11 cellular contexts compared by ENCODE assay signal in the genomic region with DNA sequence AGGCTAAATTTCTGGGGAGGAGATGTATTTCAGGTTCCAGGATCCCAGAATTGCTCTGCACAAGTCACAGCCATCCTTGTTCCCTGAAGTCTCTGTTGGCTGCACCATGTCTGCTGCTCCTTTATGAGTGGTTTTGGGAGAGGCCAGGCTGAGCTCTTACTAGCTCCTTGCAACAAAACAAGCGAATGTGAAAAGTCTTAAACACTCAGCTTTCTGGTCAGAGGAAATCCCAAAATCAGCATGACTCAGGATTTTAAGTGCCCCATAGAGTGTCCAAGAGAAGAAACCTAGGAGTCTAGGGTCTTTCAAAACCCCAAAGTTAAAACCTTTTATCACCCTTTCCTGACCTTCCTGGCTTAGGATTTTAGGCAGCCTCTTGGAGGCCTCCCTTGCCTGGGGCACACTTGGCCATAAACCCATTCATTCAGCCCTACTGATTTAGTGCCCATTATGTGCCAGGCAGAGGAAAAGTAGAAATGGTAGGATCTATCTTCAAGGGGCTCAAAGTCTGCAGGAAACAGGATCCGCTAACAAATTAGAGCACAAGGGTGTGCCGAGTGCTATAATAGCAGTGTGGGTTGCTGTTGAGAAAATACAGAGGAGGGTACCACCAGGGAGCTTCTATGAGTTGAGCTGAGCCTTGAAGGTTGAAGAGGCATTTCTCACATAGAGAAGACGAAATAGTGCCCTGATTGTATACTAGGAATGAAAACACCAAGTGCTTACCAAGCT. TPM values are rescaled to one million over a fixed set of nuclear protein-coding genes. Genes with fewer than 3 reads are reported as not detected.
A peak's percentile ranks its signal among the peaks of the same experiment; 100 is the strongest.
DNase-seq lines count a peak whose midpoint lies in the region; ATAC-seq and TF ChIP-seq lines count a peak whose summit lies in the region.
"Had no signal": no experiment of that assay in that cellular context is flagged by ENCODE, and none has a peak within 500 bp of the region (broad histone marks: within the 10 kb centered on the region; RNA-seq: fewer than 3 reads in every experiment).

No MANE protein-coding gene starts in this region.

- 90 to 94% (median 92%) methylated on average over 4 of the region's 4 CpGs for WGBS in stomach, 5 donors

- H3K4me3 ChIP-seq in GM08714 (ENCODE audit: low read length) (0 out of 2 replicates have a peak overlapping the region, but pooled peaks have one; percentile 55), iPS-20b (ENCODE audit: low read length) (peak overlapping the region; percentile 71; the same call in 1 of the 2 replicates), stomach (peak overlapping the region in 1 of 4 donors; percentile 83)

- no peak for TF ChIP-seq EP300 in stomach (IDR thresholded peaks at IDR 0.05)

- H3K27me3 Mint-ChIP-seq in activated CD8-positive, alpha-beta T cell treated with anti-CD3 and anti-CD28 coated beads, Interleukin-2, amount 10 ng/mL, durations not matched to agents 7 days and 5 days (ENCODE audit: low read depth): peaks cover 14% of the 10 kb centered on the region

- POLR2A ChIA-PET in activated CD8-positive, alpha-beta T cell treated with anti-CD3 and anti-CD28 coated beads, Interleukin-2, amount 10 ng/mL, durations not matched to agents 7 days and 5 days (lab: Charles Lee): no interaction called here

- H3K36me3 ChIP-seq in iPS-20b (ENCODE audit: insufficient read depth, low read depth, low read length) (no peaks in the 10 kb centered on the region), stomach (no peaks in the 10 kb centered on the region)

- peak overlapping the region; percentile 88 for H3K4me3 Mint-ChIP-seq in activated CD8-positive, alpha-beta T cell treated with anti-CD3 and anti-CD28 coated beads, Interleukin-2, amount 10 ng/mL, durations not matched to agents 7 days and 5 days

- no peak for TF ChIP-seq POLR2A in stomach (IDR thresholded peaks at IDR 0.05)

- H3K4me1 Mint-ChIP-seq in activated CD8-positive, alpha-beta T cell treated with anti-CD3 and anti-CD28 coated beads, Interleukin-2, amount 10 ng/mL, durations not matched to agents 7 days and 5 days (ENCODE audit: low read depth): peaks cover 15% of the 10 kb centered on the region

- intact Hi-C loops in stomach (cut with DNase I; ENCODE audit: low total_unique reads): no loop called here

- peaks cover 2% of the 10 kb centered on the region for H3K36me3 Mint-ChIP-seq in activated CD8-positive, alpha-beta T cell treated with anti-CD3 and anti-CD28 coated beads, Interleukin-2, amount 10 ng/mL, durations not matched to agents 7 days and 5 days (ENCODE audit: low read depth)

- DNase-seq in AG20443 (ENCODE audit: low spot score) (peak; percentile 34), left lobe of liver (ENCODE audit: low spot score) (no peak), NCI-H1048 (lab: John Stamatoyannopoulos, UW) (no peak), stomach (no peak)
- no peak for DNase-seq in activated CD8-positive, alpha-beta T cell treated with anti-CD3 and anti-CD28 coated beads, Interleukin-2, amount 10 ng/mL, durations not matched to agents 7 days and 5 days
- DNase-seq: NCI-H1694 had no signal

- TF ChIP-seq CTCF in stomach (IDR thresholded peaks at IDR 0.05): no peak

- ATAC-seq in activated CD8-positive, alpha-beta T cell treated with anti-CD3 and anti-CD28 coated beads, Interleukin-2, amount 10 ng/mL, durations not matched to agents 7 days and 5 days: no peak
- ATAC-seq in left lobe of liver (no peak), HG03139 (IDR thresholded peaks at IDR 0.05; ENCODE audit: unreplicated experiment) (no peak)
- ATAC-seq: Panc1 had no signal

- peaks cover 6% of the 10 kb centered on the region; the same call in 1 of the 2 replicates for H3K4me1 ChIP-seq in iPS-20b (ENCODE audit: insufficient read depth, low read length)
- H3K4me1 ChIP-seq in stomach: peaks cover 0 to 11% (median 2%) of the 10 kb centered on the region in 4 donors

- CTCF ChIA-PET in activated CD8-positive, alpha-beta T cell treated with anti-CD3 and anti-CD28 coated beads, Interleukin-2, amount 10 ng/mL, durations not matched to agents 7 days and 5 days (lab: Charles Lee): interaction anchor here (0.9 to 2.4 kb wide), 4 partner anchors 27 to 124 kb away, joined by 3 to 8 read pairs (median 4); no protein-coding TSS in a partner anchor

- no peaks in the 10 kb centered on the region for H3K9me3 ChIP-seq in iPS-20b (ENCODE audit: insufficient read depth, low read depth, low read length)
- H3K9me3 ChIP-seq in stomach: no peaks in the 10 kb centered on the region

- H3K27me3 ChIP-seq in iPS-20b (ENCODE audit: insufficient read depth, low read length) (peaks cover 11% of the 10 kb centered on the region), stomach (no peaks in the 10 kb centered on the region)

- H3K27ac Mint-ChIP-seq in activated CD8-positive, alpha-beta T cell treated with anti-CD3 and anti-CD28 coated beads, Interleukin-2, amount 10 ng/mL, durations not matched to agents 7 days and 5 days: peak overlapping the region; percentile 72

- no peak overlapping the region for H3K27ac ChIP-seq in iPS-20b (ENCODE audit: low read length)
- H3K27ac ChIP-seq in stomach: no peak overlapping the region

- peak overlapping the region; percentile 40; the same call in 1 of the 2 replicates for H3K9ac ChIP-seq in iPS-20b (ENCODE audit: low read depth, low read length)

- H3K9me3 Mint-ChIP-seq in activated CD8-positive, alpha-beta T cell treated with anti-CD3 and anti-CD28 coated beads, Interleukin-2, amount 10 ng/mL, durations not matched to agents 7 days and 5 days (ENCODE audit: insufficient read depth): no peaks in the 10 kb centered on the region

RNA-seq across cellular contexts. Expression of a gene that starts 36.9 kb away (rescaled TPM):
- total RNA-seq in activated CD8-positive, alpha-beta T cell treated with anti-CD3 and anti-CD28 coated beads, Interleukin-2, amount 10 ng/mL, durations not matched to agents 7 days and 5 days: not detected
- total RNA-seq in left lobe of liver (not detected), stomach (not detected)
- polyA plus RNA-seq in stomach: not detected
- total RNA-seq: left colon had no signal

RNA-seq across cellular contexts. Expression of a gene that starts 57.1 kb away (rescaled TPM):
- total RNA-seq in activated CD8-positive, alpha-beta T cell treated with anti-CD3 and anti-CD28 coated beads, Interleukin-2, amount 10 ng/mL, durations not matched to agents 7 days and 5 days: 10 to 100 TPM in 1 of 2 experiments, 1 to 10 TPM in 1; 9.2 to 14.7 TPM
- total RNA-seq in left lobe of liver: 79.4 TPM
- 10 to 100 TPM; 33.0 to 97.8 (median 88.8) TPM for total RNA-seq in stomach
- 10 to 100 TPM; 49.8 to 62.3 (median 51.7) TPM for polyA plus RNA-seq in stomach

RNA-seq across cellular contexts. Expression of a gene that starts 58.5 kb away (rescaled TPM):
- total RNA-seq in activated CD8-positive, alpha-beta T cell treated with anti-CD3 and anti-CD28 coated beads, Interleukin-2, amount 10 ng/mL, durations not matched to agents 7 days and 5 days: not detected
- not detected for total RNA-seq in left lobe of liver
- not detected for total RNA-seq in stomach
- not detected for polyA plus RNA-seq in stomach
- total RNA-seq: left colon had no signal

RNA-seq across cellular contexts. Expression of a gene that starts 60.0 kb away (rescaled TPM):
- 1 to 10 TPM; 5.4 to 6.9 TPM for total RNA-seq in activated CD8-positive, alpha-beta T cell treated with anti-CD3 and anti-CD28 coated beads, Interleukin-2, amount 10 ng/mL, durations not matched to agents 7 days and 5 days
- not detected for total RNA-seq in left lobe of liver
- total RNA-seq in stomach: 1 to 10 TPM in 2 of 5 donors, not detected in 3; 2.0 to 5.1 TPM
- polyA plus RNA-seq in stomach: 1 to 10 TPM; 1.2 to 3.3 (median 2.6) TPM
